23 cellular contexts compared by ENCODE assay signal in the genomic region with DNA sequence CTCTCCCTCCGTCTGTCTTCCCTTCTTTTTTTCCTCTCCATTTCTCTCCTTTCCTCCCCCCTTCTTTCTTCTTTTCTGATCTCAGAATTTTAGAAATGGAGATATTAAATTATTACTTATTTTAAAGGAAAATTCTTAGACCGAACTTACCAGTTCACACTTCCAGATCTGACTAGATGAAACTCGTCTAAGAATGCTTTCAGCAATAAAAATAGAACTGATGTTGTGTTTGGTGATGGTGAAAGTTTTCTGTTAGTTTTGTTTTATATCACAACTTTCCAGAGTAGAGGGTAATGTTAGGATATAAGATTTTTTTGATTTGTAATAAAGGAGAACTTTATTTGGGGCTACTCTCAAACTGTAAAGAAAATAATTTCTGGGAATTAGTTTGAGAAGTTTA.
A peak's percentile ranks its signal among the peaks of the same experiment; 100 is the strongest.
DNase-seq lines count a peak whose midpoint lies in the region; ATAC-seq and TF ChIP-seq lines count a peak whose summit lies in the region.
"Had no signal": no experiment of that assay in that cellular context is flagged by ENCODE, and none has a peak within 500 bp of the region (broad histone marks: within the 10 kb centered on the region; RNA-seq: fewer than 3 reads in every experiment).

No MANE protein-coding gene starts in this region.

- DNase-seq in GM06990 (ENCODE audit: extremely low read depth, insufficient read length) (peak; percentile 41), activated T-cell treated with anti-CD3 and anti-CD28 coated beads for 4 hours (no peak), HPDE6-E6E7 (ENCODE audit: extremely low spot score) (no peak), NCI-H1694 treated with DMSO at 0.1 percent for 48 hours (lab: John Stamatoyannopoulos, UW) (no peak)
- no peak for DNase-seq in activated CD4-positive, alpha-beta T cell treated with anti-CD3 and anti-CD28 coated beads, Interleukin-2, amount 50 U/mL, for 1 hour
- DNase-seq: activated CD8-positive, alpha-beta memory T cell treated with anti-CD3 and anti-CD28 coated beads, Interleukin-2, amount 50 U/mL, for 48 hours; activated effector memory CD4-positive, alpha-beta T cell treated with anti-CD3 and anti-CD28 coated beads, Interleukin-2, amount 50 U/mL, for 16 hours; activated naive CD8-positive, alpha-beta T cell treated with anti-CD3 and anti-CD28 coated beads, Interleukin-2, amount 50 U/mL, for 24 hours; body of pancreas; effector memory CD8-positive, alpha-beta T cell; gastrocnemius medialis; NCI-H1417 treated with DMSO at 0.1 percent for 48 hours; NCI-H526; posterior cingulate gyrus; sigmoid colon; substantia nigra; WERI-Rb-1 had no signal

- H3K4me3 ChIP-seq in GM06990 (replicated peaks; ENCODE audit: low read depth, low read length): no peak overlapping the region
- H3K4me3 ChIP-seq: body of pancreas, esophagus muscularis mucosa, gastrocnemius medialis, lung, sigmoid colon had no signal

- H3K36me3 ChIP-seq in GM06990 (ENCODE audit: control insufficient read depth, insufficient read depth, low read length): peaks cover 2% of the 10 kb centered on the region
- H3K36me3 ChIP-seq: WERI-Rb-1 had no signal

- peak; percentile 65 for ATAC-seq in GM18867 (IDR thresholded peaks at IDR 0.05; ENCODE audit: unreplicated experiment)
- ATAC-seq in GM21717 (IDR thresholded peaks at IDR 0.05; ENCODE audit: unreplicated experiment): peak; percentile 68
- peak; percentile 65 for ATAC-seq in HG03558 (IDR thresholded peaks at IDR 0.05; ENCODE audit: extremely low read depth, unreplicated experiment)
- ATAC-seq: activated naive CD8-positive, alpha-beta T cell treated with anti-CD3 and anti-CD28 coated beads, Interleukin-2, amount 50 U/mL, for 24 hours; body of pancreas; effector memory CD8-positive, alpha-beta T cell; gastrocnemius medialis; HCT116 had no signal

- no peaks in the 10 kb centered on the region for H3K27me3 ChIP-seq in GM06990 (replicated peaks; ENCODE audit: control insufficient read depth, insufficient read depth, low read length)
- H3K27me3 ChIP-seq: body of pancreas, esophagus muscularis mucosa, gastrocnemius medialis, sigmoid colon had no signal

- TF ChIP-seq CTCF in GM06990 (IDR thresholded peaks at IDR 0.05; ENCODE audit: insufficient read depth, low read length, poor library complexity, severe bottlenecking): no peak
